ENCODE assay signal across 21 cellular contexts in the genomic region with DNA sequence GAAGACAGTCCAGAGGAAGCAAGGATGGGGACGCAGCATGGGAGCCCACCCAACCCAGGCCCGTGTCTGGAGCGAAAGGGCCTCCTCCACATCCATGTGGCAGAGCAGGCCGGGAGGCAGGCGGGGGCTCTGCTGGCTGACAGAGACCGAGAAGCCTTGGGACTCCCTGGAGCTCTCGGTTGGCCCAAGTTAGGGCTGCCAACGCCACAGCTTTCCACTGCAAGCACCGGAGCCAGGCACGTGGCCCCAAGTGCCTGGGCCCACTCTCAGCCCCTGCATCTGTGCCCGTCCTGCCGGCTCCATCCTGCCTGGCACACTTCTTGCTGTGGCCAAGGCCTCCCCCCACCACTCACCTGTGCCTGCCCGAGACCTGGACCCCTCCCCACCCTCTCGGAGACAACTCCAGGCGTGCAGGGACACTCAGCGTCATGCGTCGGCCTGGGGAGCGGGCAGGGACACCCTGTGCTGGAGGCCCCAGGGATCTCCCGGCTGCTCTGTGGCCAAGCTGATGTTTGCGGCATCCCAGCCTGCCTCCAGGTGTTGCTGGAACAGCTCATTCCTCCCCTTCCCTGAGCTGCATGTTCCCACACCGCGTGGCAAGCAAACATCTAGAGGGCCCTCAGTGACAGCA. TPM values are rescaled to one million over a fixed set of nuclear protein-coding genes. Genes with fewer than 3 reads are reported as not detected.
A peak's percentile ranks its signal among the peaks of the same experiment; 100 is the strongest.
DNase-seq lines count a peak whose midpoint lies in the region; ATAC-seq, FAIRE-seq and TF ChIP-seq lines count a peak whose summit lies in the region.
"Had no signal": no experiment of that assay in that cellular context is flagged by ENCODE, and none has a peak within 500 bp of the region (broad histone marks: within the 10 kb centered on the region; RNA-seq: fewer than 3 reads in every experiment).

No MANE protein-coding gene starts in this region.

- H3K9ac ChIP-seq in HepG2 (ENCODE audit: insufficient read depth, low read depth, low read length), result no peak overlapping the region
- H3K9ac ChIP-seq: GM23248 had no signal

- H3K4me1 Mint-ChIP-seq in WTC11, result peaks cover 10% of the 10 kb centered on the region
- no peaks in the 10 kb centered on the region for H3K4me1 Mint-ChIP-seq in progenitor cell of endocrine pancreas (ENCODE audit: low read depth)

- CTCF ChIA-PET in HepG2 (lab: Yijun Ruan, JAX; ENCODE audit: low intra/inter-chr PET ratio, low total read pairs) (no interaction called here), WTC11 (lab: Charles Lee) (interaction anchor here (0.7 to 2.1 kb wide), 6 partner anchors 24 to 274 kb away, joined by 3 to 16 read pairs (median 4); no protein-coding TSS in a partner anchor)

- FAIRE-seq in HepG2 (lab: Jason Lieb, UNC), result no peak
- FAIRE-seq: A549, GM12878, RCC 7860 had no signal

- no peak overlapping the region for H3K4me3 ChIP-seq in right lobe of liver
- H3K4me3 ChIP-seq in HepG2 (replicated peaks in 1 of 3; ENCODE audit: insufficient read depth in 1 of 3, low read depth in 2 of 3, low read length in 3 of 3), result no peak overlapping the region
- H3K4me3 ChIP-seq in transverse colon, result no peak overlapping the region
- H3K4me3 ChIP-seq: A549, GM12878, GM23248 had no signal

- H3K79me2 ChIP-seq in HepG2 (ENCODE audit: insufficient read depth, low read length), result no peaks in the 10 kb centered on the region

- H3K4me1 ChIP-seq in right lobe of liver (no peaks in the 10 kb centered on the region), HepG2 (ENCODE audit: insufficient read depth, low read length) (no peaks in the 10 kb centered on the region), transverse colon (no peaks in the 10 kb centered on the region)
- H3K4me1 ChIP-seq: A549 had no signal

- peaks cover 7% of the 10 kb centered on the region for H3K9me3 Mint-ChIP-seq in WTC11
- H3K9me3 Mint-ChIP-seq in progenitor cell of endocrine pancreas (ENCODE audit: low read depth), result no peaks in the 10 kb centered on the region
- H3K9me3 Mint-ChIP-seq: CD4-positive, alpha-beta T cell; IgD-negative memory B cell had no signal

- H3K27me3 ChIP-seq in right lobe of liver (no peaks in the 10 kb centered on the region), HepG2 (ENCODE audit: control insufficient read depth in 1 of 2, insufficient read depth in 2 of 2, low read length in 2 of 2) (peaks cover 21 to 50% of the 10 kb centered on the region in 2 experiments), transverse colon (peaks cover 12% of the 10 kb centered on the region)

- H3K27ac ChIP-seq in right lobe of liver, result no peak overlapping the region
- no peak overlapping the region for H3K27ac ChIP-seq in HepG2 (ENCODE audit: extremely low read length, insufficient read depth, low read length)
- no peak overlapping the region for H3K27ac ChIP-seq in transverse colon
- H3K27ac ChIP-seq: A549, GM23248 had no signal

- no peak for TF ChIP-seq CTCF in right lobe of liver (IDR thresholded peaks at IDR 0.05)
- no peak for TF ChIP-seq CTCF in HepG2 (CRISPR knock-in tag; IDR thresholded peaks at IDR 0.05)
- no peak for TF ChIP-seq CTCF in WTC11 (IDR thresholded peaks at IDR 0.05)
- no peak for TF ChIP-seq CTCF in transverse colon (IDR thresholded peaks at IDR 0.05)
- no peak for TF ChIP-seq CTCF in progenitor cell of endocrine pancreas (IDR thresholded peaks at IDR 0.05; ENCODE audit: unreplicated experiment)

- POLR2A ChIA-PET in HepG2 (lab: Yijun Ruan, JAX) (no interaction called here), WTC11 (lab: Charles Lee) (no interaction called here)

- H3K36me3 Mint-ChIP-seq in WTC11, result no peaks in the 10 kb centered on the region
- H3K36me3 Mint-ChIP-seq in progenitor cell of endocrine pancreas (ENCODE audit: insufficient read depth), result no peaks in the 10 kb centered on the region
- H3K36me3 Mint-ChIP-seq: IgD-negative memory B cell had no signal

- H3K4me3 Mint-ChIP-seq in WTC11 (no peak overlapping the region), progenitor cell of endocrine pancreas (ENCODE audit: low read depth) (no peak overlapping the region)
- H3K4me3 Mint-ChIP-seq: B cell; CD4-positive, alpha-beta T cell; IgD-negative memory B cell had no signal

- no peak overlapping the region for H3K27ac Mint-ChIP-seq in WTC11
- H3K27ac Mint-ChIP-seq in progenitor cell of endocrine pancreas, result no peak overlapping the region
- H3K27ac Mint-ChIP-seq: B cell; CD4-positive, alpha-beta T cell; IgD-negative memory B cell had no signal

- H4K20me1 ChIP-seq in HepG2 (ENCODE audit: insufficient read depth, low read length), result peaks cover 4% of the 10 kb centered on the region; the same call in 1 of the 2 replicates

- DNase-seq in right lobe of liver (peak in 2 of 3 donors; percentile 13 to 47), HepG2 (ENCODE audit: low spot score) (no peak), WTC11 (ENCODE audit: low spot score) (no peak), posterior vena cava (ENCODE audit: low spot score) (peak; percentile 78), activated T-cell treated with anti-CD3 and anti-CD28 coated beads for 4 hours (no peak), transverse colon (no peak), progenitor cell of endocrine pancreas (ENCODE audit: low spot score, unreplicated experiment) (no peak)
- DNase-seq: CD4-positive, alpha-beta T cell; COR-L47; DND-41; NCI-H187; NCI-H446; NCI-H526; SHP77 had no signal

- H3K36me3 ChIP-seq in right lobe of liver (no peaks in the 10 kb centered on the region), HepG2 (replicated peaks in 1 of 2; ENCODE audit: control insufficient read depth in 1 of 2, insufficient read depth in 2 of 2, low read length in 2 of 2) (no peaks in the 10 kb centered on the region), transverse colon (no peaks in the 10 kb centered on the region)

- no peaks in the 10 kb centered on the region for H3K27me3 Mint-ChIP-seq in WTC11 (ENCODE audit: low read depth)
- H3K27me3 Mint-ChIP-seq in progenitor cell of endocrine pancreas, result peaks cover 34% of the 10 kb centered on the region

- in situ Hi-C loops in HepG2 (cut with HindIII; ENCODE audit: extremely low pct_ligation_motif_present, low pct_unique_long_range_greater_than_20kb) (no loop called here), transverse colon (cut with MboI; ENCODE audit: low pct_ligation_motif_present in 1 of 4, low pct_unique_long_range_greater_than_20kb in 1 of 4, low sequenced_read_pairs in 3 of 4) (no loop called here)

- no TSS peak for BruUV-seq in HepG2 (replicated peaks; lab: Mats Ljungman, UMichigan)

- intact Hi-C loops in right lobe of liver (cut with DNase I), result no loop called here
- intact Hi-C loops in HepG2 (cut with micrococcal nuclease; ENCODE audit: unreplicated experiment), result no loop called here
- intact Hi-C loops in posterior vena cava (cut with DNase I), result no loop called here
- intact Hi-C loops in transverse colon (cut with DNase I; ENCODE audit: low total_unique reads), result no loop called here

- TF ChIP-seq EP300 in HepG2 (IDR thresholded peaks at IDR 0.05; ENCODE audit: low read depth in 2 of 2, low read length in 2 of 2), result no peak
- no peak for TF ChIP-seq EP300 in HepG2 (CRISPR knock-in tag; IDR thresholded peaks at IDR 0.05; ENCODE audit: borderline replicate concordance)
- TF ChIP-seq EP300 in transverse colon (IDR thresholded peaks at IDR 0.05; ENCODE audit: low read depth), result no peak

- no peak for TF ChIP-seq RAD21 in HepG2 (CRISPR knock-in tag; IDR thresholded peaks at IDR 0.05)

- WGBS in right lobe of liver (ENCODE audit: insufficient coverage, low coverage, low lambda C conversion rate, missing lambda C conversion rate), result no CpG with 5 or more reads among the region's 23 CpGs
- WGBS in HepG2 (ENCODE audit: low lambda C conversion rate), result 33% methylated on average over 9 of the region's 23 CpGs
- WGBS in transverse colon (ENCODE audit: low coverage in 1 of 2), 2 donors, result 82% methylated on average over 20 of the region's 23 CpGs; no CpG with 5 or more reads in 1 of the 2 donors

- H2AFZ ChIP-seq in HepG2 (ENCODE audit: low read length), result no peak overlapping the region
- H2AFZ ChIP-seq: GM23248 had no signal

- TF ChIP-seq POLR2A in right lobe of liver (IDR thresholded peaks at IDR 0.05), result no peak
- no peak for TF ChIP-seq POLR2A in HepG2 (IDR thresholded peaks at IDR 0.05; ENCODE audit: insufficient read depth in 1 of 2, low read depth in 2 of 2, low read length in 2 of 2)
- no peak for TF ChIP-seq POLR2A in transverse colon (IDR thresholded peaks at IDR 0.05)

- H3K4me2 ChIP-seq in HepG2 (ENCODE audit: low read depth, low read length), result no peak overlapping the region
- H3K4me2 ChIP-seq: A549 had no signal

- H3K9me3 ChIP-seq in right lobe of liver, result no peaks in the 10 kb centered on the region
- H3K9me3 ChIP-seq in HepG2 (ENCODE audit: low read length), result no peaks in the 10 kb centered on the region
- H3K9me3 ChIP-seq in transverse colon, result no peaks in the 10 kb centered on the region
- H3K9me3 ChIP-seq: A549 had no signal

- no peak for ATAC-seq in right lobe of liver
- no peak for ATAC-seq in HepG2
- peak; percentile 6; the same call in 1 of the 2 replicates for ATAC-seq in WTC11

TF ChIP-seq in WTC11, 78 proteins besides CTCF, POLR2A, EP300 and RAD21 (continues in another document):
- no peak for TF ChIP-seq ELF4 (CRISPR knock-in tag; IDR thresholded peaks at IDR 0.05; ENCODE audit: low read depth)

RNA-seq across cellular contexts. Expression of gene SLC6A3, which starts 31.5 kb away (rescaled TPM):
- not detected for total RNA-seq in right lobe of liver
- total RNA-seq in HepG2 (2016; rRNA removed; fragmentation: Illumina TruSeq; extraction: Trizol), result not detected in 2 replicates
- total RNA-seq in HepG2 (2016; cell fraction: cytosol; rRNA removed; fragmentation: Illumina TruSeq; extraction: Trizol; ENCODE audit: low read depth), result not detected in 2 replicates
- total RNA-seq in HepG2 (2016; cell fraction: insoluble cytoplasmic fraction; rRNA removed; fragmentation: Illumina TruSeq; extraction: Trizol), result not detected in 2 replicates
- total RNA-seq in HepG2 (2016; cell fraction: membrane; rRNA removed; fragmentation: Illumina TruSeq; extraction: Trizol), result not detected in 2 replicates
- total RNA-seq in HepG2 (2016; cell fraction: nucleus; rRNA removed; fragmentation: Illumina TruSeq; extraction: Trizol), result not detected in 2 replicates
- 0.01 and 0.12 TPM in 2 replicates for polyA plus RNA-seq in HepG2 (2011; rRNA removed)
- 0.03 and 0.06 TPM in 2 replicates for polyA plus RNA-seq in HepG2 (2011; cell fraction: cytosol; rRNA removed)
- polyA plus RNA-seq in HepG2 (2011; cell fraction: nucleus; rRNA removed), result 0.18 and 0.36 TPM in 2 replicates
- polyA plus RNA-seq in HepG2 (2012), result 0.15 and 0.17 TPM in 2 replicates
- polyA plus RNA-seq in HepG2 (2016; cell fraction: cytosol; fragmentation: Illumina TruSeq; extraction: Trizol; ENCODE audit: low read depth), result not detected in 2 replicates
- not detected in 2 replicates for polyA plus RNA-seq in HepG2 (2016; cell fraction: insoluble cytoplasmic fraction; fragmentation: Illumina TruSeq; extraction: Trizol; ENCODE audit: low read depth)
- not detected in 2 replicates for polyA plus RNA-seq in HepG2 (2016; cell fraction: membrane; fragmentation: Illumina TruSeq; extraction: Trizol; ENCODE audit: low read depth)
- polyA plus RNA-seq in HepG2 (2016; cell fraction: nucleus; fragmentation: Illumina TruSeq; extraction: Trizol; ENCODE audit: insufficient read depth, low read depth), result not detected in 2 replicates
- 0.12 and 0.14 TPM in 2 replicates for polyA minus RNA-seq in HepG2 (2011; rRNA and poly(A)+ RNA removed; ENCODE audit: low replicate concordance)
- polyA minus RNA-seq in HepG2 (2011; cell fraction: cytosol; rRNA and poly(A)+ RNA removed), result not detected in 2 replicates
- polyA minus RNA-seq in HepG2 (2011; cell fraction: nucleus; rRNA and poly(A)+ RNA removed), result 0.12 TPM in 1 of 2 replicates, not detected in the other
- 0.53 to 0.74 TPM (median 0.64 TPM) in 3 replicates for total RNA-seq in WTC11 (2021)
- total RNA-seq in posterior vena cava, result under 1 TPM; 0.10 to 0.19 TPM
- total RNA-seq in transverse colon, result not detected
- not detected in 2 replicates for total RNA-seq in progenitor cell of endocrine pancreas
- total RNA-seq: GM12878, GM23248, OCI-LY7 had no signal
- polyA plus RNA-seq: GM23248, IgD-negative memory B cell had no signal

Comparison
In these comparisons a context has a peak if more than half of its experiments do, and no peak if none do; other contexts are left out.
1. DNase-seq: peak in right lobe of liver (2 of 3) and posterior vena cava (single experiment); none in HepG2 (single experiment), WTC11 (single experiment), activated T-cell treated with anti-CD3 and anti-CD28 coated beads for 4 hours (single experiment), transverse colon (single experiment) and progenitor cell of endocrine pancreas (single experiment).